22 cellular contexts compared by ENCODE assay signal in genomic region chr11:30653606-30654005, GRCh38.
"Had no signal": no experiment of that assay in that cellular context is flagged by ENCODE, and none has a peak within 500 bp of the region (broad histone marks: within the 10 kb centered on the region; RNA-seq: fewer than 3 reads in every experiment).

No MANE protein-coding gene starts in this region.

- H3K4me1 Mint-ChIP-seq: activated naive CD4-positive, alpha-beta T cell treated with anti-CD3 and anti-CD28 coated beads, Interleukin-2, amount 10 ng/mL, durations not matched to agents 7 days and 5 days; naive thymus-derived CD4-positive, alpha-beta T cell; neural progenitor cell; stimulated activated naive CD8-positive, alpha-beta T cell treated with anti-CD3 and anti-CD28 coated beads, Interleukin-15, amount 100 ng/mL, for 72 hours had no signal

- H3K9ac ChIP-seq: neural progenitor cell had no signal

- H3K4me3 Mint-ChIP-seq: activated naive CD4-positive, alpha-beta T cell treated with anti-CD3 and anti-CD28 coated beads, Interleukin-2, amount 10 ng/mL, durations not matched to agents 7 days and 5 days; naive thymus-derived CD4-positive, alpha-beta T cell; neural progenitor cell; stimulated activated naive CD8-positive, alpha-beta T cell treated with anti-CD3 and anti-CD28 coated beads, Interleukin-15, amount 100 ng/mL, for 72 hours had no signal

- H3K36me3 Mint-ChIP-seq: activated naive CD4-positive, alpha-beta T cell treated with anti-CD3 and anti-CD28 coated beads, Interleukin-2, amount 10 ng/mL, durations not matched to agents 7 days and 5 days; naive thymus-derived CD4-positive, alpha-beta T cell; neural progenitor cell had no signal

- H3K9me3 Mint-ChIP-seq: activated naive CD4-positive, alpha-beta T cell treated with anti-CD3 and anti-CD28 coated beads, Interleukin-2, amount 10 ng/mL, durations not matched to agents 7 days and 5 days; neural progenitor cell; stimulated activated naive CD8-positive, alpha-beta T cell treated with anti-CD3 and anti-CD28 coated beads, Interleukin-15, amount 100 ng/mL, for 72 hours had no signal

- H3K27me3 ChIP-seq: neural progenitor cell, suprapubic skin, transverse colon, vagina had no signal

- ATAC-seq: naive thymus-derived CD4-positive, alpha-beta T cell; right cardiac atrium; stimulated activated naive CD8-positive, alpha-beta T cell treated with anti-CD3 and anti-CD28 coated beads, Interleukin-15, amount 100 ng/mL, for 72 hours had no signal

- DNase-seq: activated CD4-positive, alpha-beta T cell treated with anti-CD3 and anti-CD28 coated beads, Interleukin-2, amount 50 U/mL, for 1 hour; activated CD4-positive, CD25-positive, alpha-beta regulatory T cell treated with anti-CD3 and anti-CD28 coated beads, Interleukin-2, amount 50 U/mL, for 72 hours; activated CD8-positive, alpha-beta memory T cell treated with anti-CD3 and anti-CD28 coated beads for 24 hours; activated CD8-positive, alpha-beta memory T cell treated with anti-CD3 and anti-CD28 coated beads, Interleukin-2, amount 50 U/mL, for 48 hours; activated effector memory CD4-positive, alpha-beta T cell treated with Interleukin-2 at 50 U/mL for 16 hours; activated naive CD4-positive, alpha-beta T cell treated with anti-CD3 and anti-CD28 coated beads, Interleukin-2, amount 10 ng/mL, durations not matched to agents 7 days and 5 days; activated T-cell treated with anti-CD3 and anti-CD28 coated beads, Interleukin-2, amount 50 U/mL, for 48 hours; foreskin fibroblast; glutamatergic neuron; kidney glomerular epithelial cell; mesendoderm; naive thymus-derived CD4-positive, alpha-beta T cell; right cardiac atrium; stimulated activated naive CD8-positive, alpha-beta T cell treated with anti-CD3 and anti-CD28 coated beads, Interleukin-15, amount 100 ng/mL, for 72 hours; transverse colon had no signal

- H3K4me3 ChIP-seq: neural progenitor cell, prostate gland, skin epidermis, suprapubic skin, transverse colon, vagina had no signal

- H3K27me3 Mint-ChIP-seq: activated naive CD4-positive, alpha-beta T cell treated with anti-CD3 and anti-CD28 coated beads, Interleukin-2, amount 10 ng/mL, durations not matched to agents 7 days and 5 days; naive thymus-derived CD4-positive, alpha-beta T cell; stimulated activated naive CD8-positive, alpha-beta T cell treated with anti-CD3 and anti-CD28 coated beads, Interleukin-15, amount 100 ng/mL, for 72 hours had no signal

- H3K4me2 ChIP-seq: neural progenitor cell had no signal

- FAIRE-seq: astrocyte had no signal

- H3K27ac ChIP-seq: neural progenitor cell, prostate gland, skin epidermis, suprapubic skin, transverse colon, vagina, VCaP had no signal

- H2AFZ ChIP-seq: neural progenitor cell had no signal

- H3K4me1 ChIP-seq: neural progenitor cell, prostate gland, suprapubic skin, transverse colon, vagina had no signal

- H3K27ac Mint-ChIP-seq: activated naive CD4-positive, alpha-beta T cell treated with anti-CD3 and anti-CD28 coated beads, Interleukin-2, amount 10 ng/mL, durations not matched to agents 7 days and 5 days; naive thymus-derived CD4-positive, alpha-beta T cell; neural progenitor cell; stimulated activated naive CD8-positive, alpha-beta T cell treated with anti-CD3 and anti-CD28 coated beads, Interleukin-15, amount 100 ng/mL, for 72 hours had no signal

- H3K9me3 ChIP-seq: prostate gland, suprapubic skin, transverse colon, vagina had no signal

- H3K36me3 ChIP-seq: neural progenitor cell, prostate gland, suprapubic skin, transverse colon, vagina had no signal
